In the genomic region with DNA sequence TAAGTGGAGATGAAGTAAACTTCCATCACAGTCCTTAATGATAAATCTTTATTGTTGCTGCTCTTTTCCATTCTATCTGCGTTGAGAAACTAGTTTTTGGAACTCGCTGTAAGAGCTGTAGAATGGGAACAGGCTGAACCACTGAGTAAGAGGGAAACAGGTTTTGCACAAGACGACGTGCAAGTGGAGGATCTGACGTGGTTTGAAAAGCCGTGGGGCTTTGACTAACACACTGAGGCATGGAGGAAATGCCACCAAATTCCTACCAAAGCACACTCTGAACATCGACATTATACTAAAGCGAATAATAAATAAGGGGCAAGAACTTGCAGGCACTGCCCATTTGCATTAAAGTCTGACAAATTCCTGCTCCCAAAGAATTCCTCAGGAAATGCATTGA, we compare ENCODE assay signal across 13 cellular contexts.
A peak's percentile ranks its signal among the peaks of the same experiment; 100 is the strongest.
DNase-seq lines count a peak whose midpoint lies in the region; ATAC-seq, FAIRE-seq and TF ChIP-seq lines count a peak whose summit lies in the region.
"Had no signal": no experiment of that assay in that cellular context is flagged by ENCODE, and none has a peak within 500 bp of the region (broad histone marks: within the 10 kb centered on the region; RNA-seq: fewer than 3 reads in every experiment).

No MANE protein-coding gene starts in this region.

- ATAC-seq in GM21390 (IDR thresholded peaks at IDR 0.05; ENCODE audit: unreplicated experiment) = no peak
- ATAC-seq in activated CD8-positive, alpha-beta T cell treated with anti-CD3 and anti-CD28 coated beads for 36 hours = no peak
- ATAC-seq: stimulated activated naive CD8-positive, alpha-beta T cell treated with anti-CD3 and anti-CD28 coated beads, Interleukin-15, amount 100 ng/mL, for 72 hours had no signal

- intact Hi-C loops in kidney (cut with DNase I) = no loop called here
- intact Hi-C loops in vagina (cut with DNase I) = no loop called here
- intact Hi-C loops in activated CD8-positive, alpha-beta T cell treated with anti-CD3 and anti-CD28 coated beads for 36 hours (cut with micrococcal nuclease) = loop anchor here (10.0 kb wide), 1 partner anchor 130 kb away; no protein-coding TSS in a partner anchor

- TF ChIP-seq CTCF in astrocyte of the spinal cord (IDR thresholded peaks at IDR 0.05; ENCODE audit: low read depth, low read length) = no peak
- TF ChIP-seq CTCF in kidney (IDR thresholded peaks at IDR 0.05; ENCODE audit: borderline replicate concordance, extremely low read depth, insufficient read depth) = no peak
- TF ChIP-seq CTCF in vagina (IDR thresholded peaks at IDR 0.05) = no peak
- no peak for TF ChIP-seq CTCF in activated CD8-positive, alpha-beta T cell treated with anti-CD3 and anti-CD28 coated beads for 36 hours (IDR thresholded peaks at IDR 0.05)

- H3K36me3 Mint-ChIP-seq in activated CD8-positive, alpha-beta T cell treated with anti-CD3 and anti-CD28 coated beads for 36 hours (ENCODE audit: low read depth) = peaks cover 8% of the 10 kb centered on the region

- H3K9me3 Mint-ChIP-seq in activated CD8-positive, alpha-beta T cell treated with anti-CD3 and anti-CD28 coated beads for 36 hours = peaks cover 7% of the 10 kb centered on the region

- CTCF ChIA-PET in activated CD8-positive, alpha-beta T cell treated with anti-CD3 and anti-CD28 coated beads for 36 hours (lab: Charles Lee) = no interaction called here

- no peak overlapping the region for H3K4me3 Mint-ChIP-seq in activated CD8-positive, alpha-beta T cell treated with anti-CD3 and anti-CD28 coated beads for 36 hours
- H3K4me3 Mint-ChIP-seq: stimulated activated naive CD8-positive, alpha-beta T cell treated with anti-CD3 and anti-CD28 coated beads, Interleukin-15, amount 100 ng/mL, for 72 hours had no signal

- peaks cover 1% of the 10 kb centered on the region for H3K27me3 Mint-ChIP-seq in activated CD8-positive, alpha-beta T cell treated with anti-CD3 and anti-CD28 coated beads for 36 hours
- H3K27me3 Mint-ChIP-seq: stimulated activated naive CD8-positive, alpha-beta T cell treated with anti-CD3 and anti-CD28 coated beads, Interleukin-15, amount 100 ng/mL, for 72 hours had no signal

- peak; percentile 1 for DNase-seq in stimulated activated naive CD4-positive, alpha-beta T cell treated with Interleukin-2 at 50 U/mL for 16 hours (lab: John Stamatoyannopoulos, UW)
- DNase-seq in stimulated activated naive CD4-positive, alpha-beta T cell (lab: John Stamatoyannopoulos, UW) = no peak
- DNase-seq in astrocyte of the spinal cord (ENCODE audit: low read depth, low spot score) (peak; percentile 60), kidney (no peak), vagina (ENCODE audit: extremely low spot score in 2 of 2) (no peak)
- DNase-seq in activated CD8-positive, alpha-beta memory T cell treated with anti-CD3 and anti-CD28 coated beads, Interleukin-2, amount 50 U/mL, for 48 hours = no peak
- DNase-seq in activated CD8-positive, alpha-beta T cell treated with anti-CD3 and anti-CD28 coated beads for 36 hours = no peak
- DNase-seq: activated CD4-positive, alpha-beta T cell treated with anti-CD3 and anti-CD28 coated beads for 4 hours; NCI-H2171; stimulated activated naive CD8-positive, alpha-beta T cell treated with anti-CD3 and anti-CD28 coated beads, Interleukin-15, amount 100 ng/mL, for 72 hours had no signal

- TF ChIP-seq POLR2A in vagina (IDR thresholded peaks at IDR 0.05) = no peak

- H3K4me3 ChIP-seq in astrocyte of the spinal cord (ENCODE audit: low read depth, low read length) = no peak overlapping the region
- peak overlapping the region in 1 of 2 donors; percentile 21 for H3K4me3 ChIP-seq in kidney (ENCODE audit: low read length in 2 of 2)
- no peak overlapping the region for H3K4me3 ChIP-seq in vagina
- H3K4me3 ChIP-seq: adrenal gland had no signal

- H3K9me3 ChIP-seq in kidney (ENCODE audit: control insufficient read depth in 1 of 2, low read length in 2 of 2) (peaks cover 0 to 4% of the 10 kb centered on the region in 2 donors), vagina (no peaks in the 10 kb centered on the region)
- H3K9me3 ChIP-seq: adrenal gland had no signal

- H3K4me1 ChIP-seq in kidney (ENCODE audit: control insufficient read depth in 1 of 2, insufficient read depth in 1 of 2, low read depth in 1 of 2, low read length in 2 of 2) = peaks cover 0 to 3% of the 10 kb centered on the region in 2 donors
- peaks cover 18% of the 10 kb centered on the region for H3K4me1 ChIP-seq in vagina
- H3K4me1 ChIP-seq: adrenal gland had no signal

- in situ Hi-C loops in astrocyte of the spinal cord (cut with HindIII; ENCODE audit: low sequenced_read_pairs) = no loop called here

- H3K36me3 ChIP-seq in kidney (ENCODE audit: control insufficient read depth in 1 of 2, insufficient read depth in 2 of 2, low read length in 2 of 2) (no peaks in the 10 kb centered on the region), vagina (no peaks in the 10 kb centered on the region)
- H3K36me3 ChIP-seq: adrenal gland had no signal

- no peak for FAIRE-seq in kidney (lab: Jason Lieb, UNC)

- H3K27ac ChIP-seq in kidney (ENCODE audit: low read depth in 2 of 2, low read length in 2 of 2) (peak overlapping the region; percentile 32 to 59), vagina (peak overlapping the region; percentile 5)
- H3K27ac ChIP-seq: adrenal gland had no signal

- no peak overlapping the region for H3K9ac ChIP-seq in kidney (ENCODE audit: low read length in 2 of 2)

- no peaks in the 10 kb centered on the region for H3K27me3 ChIP-seq in vagina
- H3K27me3 ChIP-seq: adrenal gland had no signal

- H3K4me1 Mint-ChIP-seq in activated CD8-positive, alpha-beta T cell treated with anti-CD3 and anti-CD28 coated beads for 36 hours (ENCODE audit: low read depth) = peaks cover 31% of the 10 kb centered on the region

- H3K27ac Mint-ChIP-seq in activated CD8-positive, alpha-beta T cell treated with anti-CD3 and anti-CD28 coated beads for 36 hours = no peak overlapping the region
- H3K27ac Mint-ChIP-seq: IgD-negative memory B cell; stimulated activated naive CD8-positive, alpha-beta T cell treated with anti-CD3 and anti-CD28 coated beads, Interleukin-15, amount 100 ng/mL, for 72 hours had no signal

- POLR2A ChIA-PET in activated CD8-positive, alpha-beta T cell treated with anti-CD3 and anti-CD28 coated beads for 36 hours (lab: Charles Lee) = no interaction called here

Comparison
In these comparisons a context has a peak if more than half of its experiments do, and no peak if none do; other contexts are left out.
1. DNase-seq: peak in stimulated activated naive CD4-positive, alpha-beta T cell treated with Interleukin-2 at 50 U/mL for 16 hours (single experiment) and astrocyte of the spinal cord (single experiment); none in stimulated activated naive CD4-positive, alpha-beta T cell (0 of 6), kidney (single experiment), vagina (0 of 2), activated CD8-positive, alpha-beta memory T cell treated with anti-CD3 and anti-CD28 coated beads, Interleukin-2, amount 50 U/mL, for 48 hours (single experiment) and activated CD8-positive, alpha-beta T cell treated with anti-CD3 and anti-CD28 coated beads for 36 hours (single experiment).